Comparison of ENCODE assay signal across 1 cellular context in genomic region chr20:45300961-45301360, GRCh38.
TF ChIP-seq lines count a peak whose summit lies in the region.

No MANE protein-coding gene starts in this region.

TF ChIP-seq in HepG2, 621 proteins besides CTCF, POLR2A, EP300 and RAD21:
- TF ChIP-seq ZNF280B (CRISPR knock-in tag; IDR thresholded peaks at IDR 0.05; ENCODE audit: borderline replicate concordance) = 0 out of 2 replicates have a peak, but pooled peaks have one; percentile 43
- 0 out of 2 replicates have a peak, but pooled peaks have one; percentile 44 for TF ChIP-seq LBX2 (CRISPR knock-in tag; IDR thresholded peaks at IDR 0.05; ENCODE audit: borderline replicate concordance)
- TF ChIP-seq ZNF644 (CRISPR knock-in tag; IDR thresholded peaks at IDR 0.05; ENCODE audit: low read depth) = peak; percentile 89
- TF ChIP-seq, protein P1, sequence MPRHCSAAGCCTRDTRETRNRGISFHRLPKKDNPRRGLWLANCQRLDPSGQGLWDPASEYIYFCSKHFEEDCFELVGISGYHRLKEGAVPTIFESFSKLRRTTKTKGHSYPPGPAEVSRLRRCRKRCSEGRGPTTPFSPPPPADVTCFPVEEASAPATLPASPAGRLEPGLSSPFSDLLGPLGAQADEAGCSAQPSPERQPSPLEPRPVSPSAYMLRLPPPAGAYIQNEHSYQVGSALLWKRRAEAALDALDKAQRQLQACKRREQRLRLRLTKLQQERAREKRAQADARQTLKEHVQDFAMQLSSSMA (CRISPR knock-in tag; IDR thresholded peaks at IDR 0.05) = no peak
- TF ChIP-seq ZSCAN25 (CRISPR knock-in tag; IDR thresholded peaks at IDR 0.05) = no peak
- TF ChIP-seq, protein P2, sequence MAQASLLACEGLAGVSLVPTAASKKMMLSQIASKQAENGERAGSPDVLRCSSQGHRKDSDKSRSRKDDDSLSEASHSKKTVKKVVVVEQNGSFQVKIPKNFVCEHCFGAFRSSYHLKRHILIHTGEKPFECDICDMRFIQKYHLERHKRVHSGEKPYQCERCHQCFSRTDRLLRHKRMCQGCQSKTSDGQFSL (CRISPR knock-in tag; IDR thresholded peaks at IDR 0.05) = no peak
- TF ChIP-seq, protein P3, sequence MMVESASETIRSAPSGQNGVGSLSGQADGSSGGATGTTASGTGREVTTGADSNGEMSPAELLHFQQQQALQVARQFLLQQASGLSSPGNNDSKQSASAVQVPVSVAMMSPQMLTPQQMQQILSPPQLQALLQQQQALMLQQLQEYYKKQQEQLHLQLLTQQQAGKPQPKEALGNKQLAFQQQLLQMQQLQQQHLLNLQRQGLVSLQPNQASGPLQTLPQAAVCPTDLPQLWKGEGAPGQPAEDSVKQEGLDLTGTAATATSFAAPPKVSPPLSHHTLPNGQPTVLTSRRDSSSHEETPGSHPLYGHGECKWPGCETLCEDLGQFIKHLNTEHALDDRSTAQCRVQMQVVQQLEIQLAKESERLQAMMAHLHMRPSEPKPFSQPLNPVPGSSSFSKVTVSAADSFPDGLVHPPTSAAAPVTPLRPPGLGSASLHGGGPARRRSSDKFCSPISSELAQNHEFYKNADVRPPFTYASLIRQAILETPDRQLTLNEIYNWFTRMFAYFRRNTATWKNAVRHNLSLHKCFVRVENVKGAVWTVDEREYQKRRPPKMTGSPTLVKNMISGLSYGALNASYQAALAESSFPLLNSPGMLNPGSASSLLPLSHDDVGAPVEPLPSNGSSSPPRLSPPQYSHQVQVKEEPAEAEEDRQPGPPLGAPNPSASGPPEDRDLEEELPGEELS (CRISPR knock-in tag; IDR thresholded peaks at IDR 0.05) = no peak
- TF ChIP-seq REL (CRISPR knock-in tag; conservative IDR thresholded peaks at IDR 0.05) = no peak
- TF ChIP-seq ZNF263 (CRISPR knock-in tag; IDR thresholded peaks at IDR 0.05) = peak; percentile 61; the same call in 1 of the 2 replicates
- peak; percentile 44; the same call in 1 of the 2 replicates for TF ChIP-seq PBX2 (CRISPR knock-in tag; IDR thresholded peaks at IDR 0.05)
- TF ChIP-seq XRCC5 (optimal IDR thresholded peaks at IDR 0.05; ENCODE audit: low read length) = peak; percentile 94
- TF ChIP-seq, protein P4, sequence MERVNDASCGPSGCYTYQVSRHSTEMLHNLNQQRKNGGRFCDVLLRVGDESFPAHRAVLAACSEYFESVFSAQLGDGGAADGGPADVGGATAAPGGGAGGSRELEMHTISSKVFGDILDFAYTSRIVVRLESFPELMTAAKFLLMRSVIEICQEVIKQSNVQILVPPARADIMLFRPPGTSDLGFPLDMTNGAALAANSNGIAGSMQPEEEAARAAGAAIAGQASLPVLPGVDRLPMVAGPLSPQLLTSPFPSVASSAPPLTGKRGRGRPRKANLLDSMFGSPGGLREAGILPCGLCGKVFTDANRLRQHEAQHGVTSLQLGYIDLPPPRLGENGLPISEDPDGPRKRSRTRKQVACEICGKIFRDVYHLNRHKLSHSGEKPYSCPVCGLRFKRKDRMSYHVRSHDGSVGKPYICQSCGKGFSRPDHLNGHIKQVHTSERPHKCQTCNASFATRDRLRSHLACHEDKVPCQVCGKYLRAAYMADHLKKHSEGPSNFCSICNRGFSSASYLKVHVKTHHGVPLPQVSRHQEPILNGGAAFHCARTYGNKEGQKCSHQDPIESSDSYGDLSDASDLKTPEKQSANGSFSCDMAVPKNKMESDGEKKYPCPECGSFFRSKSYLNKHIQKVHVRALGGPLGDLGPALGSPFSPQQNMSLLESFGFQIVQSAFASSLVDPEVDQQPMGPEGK (CRISPR knock-in tag; IDR thresholded peaks at IDR 0.05) = peak; percentile 62
- TF ChIP-seq EED (CRISPR knock-in tag; IDR thresholded peaks at IDR 0.05) = 0 out of 2 replicates have a peak, but pooled peaks have one; percentile 29
- TF ChIP-seq ZNF333 (CRISPR knock-in tag; IDR thresholded peaks at IDR 0.05; ENCODE audit: borderline replicate concordance) = no peak
- no peak for TF ChIP-seq ZFP37 (CRISPR knock-in tag; IDR thresholded peaks at IDR 0.05; ENCODE audit: borderline replicate concordance)
- TF ChIP-seq YY1 (IDR thresholded peaks at IDR 0.05; ENCODE audit: insufficient read depth, insufficient replicate concordance, low read depth, low read length) = peak; percentile 42
- TF ChIP-seq, protein P5, sequence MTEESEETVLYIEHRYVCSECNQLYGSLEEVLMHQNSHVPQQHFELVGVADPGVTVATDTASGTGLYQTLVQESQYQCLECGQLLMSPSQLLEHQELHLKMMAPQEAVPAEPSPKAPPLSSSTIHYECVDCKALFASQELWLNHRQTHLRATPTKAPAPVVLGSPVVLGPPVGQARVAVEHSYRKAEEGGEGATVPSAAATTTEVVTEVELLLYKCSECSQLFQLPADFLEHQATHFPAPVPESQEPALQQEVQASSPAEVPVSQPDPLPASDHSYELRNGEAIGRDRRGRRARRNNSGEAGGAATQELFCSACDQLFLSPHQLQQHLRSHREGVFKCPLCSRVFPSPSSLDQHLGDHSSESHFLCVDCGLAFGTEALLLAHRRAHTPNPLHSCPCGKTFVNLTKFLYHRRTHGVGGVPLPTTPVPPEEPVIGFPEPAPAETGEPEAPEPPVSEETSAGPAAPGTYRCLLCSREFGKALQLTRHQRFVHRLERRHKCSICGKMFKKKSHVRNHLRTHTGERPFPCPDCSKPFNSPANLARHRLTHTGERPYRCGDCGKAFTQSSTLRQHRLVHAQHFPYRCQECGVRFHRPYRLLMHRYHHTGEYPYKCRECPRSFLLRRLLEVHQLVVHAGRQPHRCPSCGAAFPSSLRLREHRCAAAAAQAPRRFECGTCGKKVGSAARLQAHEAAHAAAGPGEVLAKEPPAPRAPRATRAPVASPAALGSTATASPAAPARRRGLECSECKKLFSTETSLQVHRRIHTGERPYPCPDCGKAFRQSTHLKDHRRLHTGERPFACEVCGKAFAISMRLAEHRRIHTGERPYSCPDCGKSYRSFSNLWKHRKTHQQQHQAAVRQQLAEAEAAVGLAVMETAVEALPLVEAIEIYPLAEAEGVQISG (CRISPR knock-in tag; IDR thresholded peaks at IDR 0.05) = 0 out of 2 replicates have a peak, but pooled peaks have one; percentile 12
- peak; percentile 35; the same call in 1 of the 2 replicates for TF ChIP-seq KDM2A (CRISPR knock-in tag; IDR thresholded peaks at IDR 0.05; ENCODE audit: borderline replicate concordance, low read depth)
- TF ChIP-seq MEIS2 (CRISPR knock-in tag; IDR thresholded peaks at IDR 0.05) = 0 out of 2 replicates have a peak, but pooled peaks have one; percentile 41
- peak; percentile 36 for TF ChIP-seq STAG1 (CRISPR knock-in tag; IDR thresholded peaks at IDR 0.05)
- TF ChIP-seq, protein P6, sequence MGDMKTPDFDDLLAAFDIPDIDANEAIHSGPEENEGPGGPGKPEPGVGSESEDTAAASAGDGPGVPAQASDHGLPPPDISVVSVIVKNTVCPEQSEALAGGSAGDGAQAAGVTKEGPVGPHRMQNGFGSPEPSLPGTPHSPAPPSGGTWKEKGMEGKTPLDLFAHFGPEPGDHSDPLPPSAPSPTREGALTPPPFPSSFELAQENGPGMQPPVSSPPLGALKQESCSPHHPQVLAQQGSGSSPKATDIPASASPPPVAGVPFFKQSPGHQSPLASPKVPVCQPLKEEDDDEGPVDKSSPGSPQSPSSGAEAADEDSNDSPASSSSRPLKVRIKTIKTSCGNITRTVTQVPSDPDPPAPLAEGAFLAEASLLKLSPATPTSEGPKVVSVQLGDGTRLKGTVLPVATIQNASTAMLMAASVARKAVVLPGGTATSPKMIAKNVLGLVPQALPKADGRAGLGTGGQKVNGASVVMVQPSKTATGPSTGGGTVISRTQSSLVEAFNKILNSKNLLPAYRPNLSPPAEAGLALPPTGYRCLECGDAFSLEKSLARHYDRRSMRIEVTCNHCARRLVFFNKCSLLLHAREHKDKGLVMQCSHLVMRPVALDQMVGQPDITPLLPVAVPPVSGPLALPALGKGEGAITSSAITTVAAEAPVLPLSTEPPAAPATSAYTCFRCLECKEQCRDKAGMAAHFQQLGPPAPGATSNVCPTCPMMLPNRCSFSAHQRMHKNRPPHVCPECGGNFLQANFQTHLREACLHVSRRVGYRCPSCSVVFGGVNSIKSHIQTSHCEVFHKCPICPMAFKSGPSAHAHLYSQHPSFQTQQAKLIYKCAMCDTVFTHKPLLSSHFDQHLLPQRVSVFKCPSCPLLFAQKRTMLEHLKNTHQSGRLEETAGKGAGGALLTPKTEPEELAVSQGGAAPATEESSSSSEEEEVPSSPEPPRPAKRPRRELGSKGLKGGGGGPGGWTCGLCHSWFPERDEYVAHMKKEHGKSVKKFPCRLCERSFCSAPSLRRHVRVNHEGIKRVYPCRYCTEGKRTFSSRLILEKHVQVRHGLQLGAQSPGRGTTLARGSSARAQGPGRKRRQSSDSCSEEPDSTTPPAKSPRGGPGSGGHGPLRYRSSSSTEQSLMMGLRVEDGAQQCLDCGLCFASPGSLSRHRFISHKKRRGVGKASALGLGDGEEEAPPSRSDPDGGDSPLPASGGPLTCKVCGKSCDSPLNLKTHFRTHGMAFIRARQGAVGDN (CRISPR knock-in tag; IDR thresholded peaks at IDR 0.05) = peak; percentile 35; the same call in 1 of the 2 replicates
